Comparison of ENCODE assay signal across 2 cellular contexts in genomic region chr16:81878529-81878928, GRCh38.
A peak's percentile ranks its signal among the peaks of the same experiment; 100 is the strongest.
TF ChIP-seq lines count a peak whose summit lies in the region.

No MANE protein-coding gene starts in this region.

TF ChIP-seq in GM23338, 12 proteins besides CTCF, POLR2A, EP300 and RAD21:
- TF ChIP-seq STAT1 (IDR thresholded peaks at IDR 0.05; ENCODE audit: unreplicated experiment) (no peak), EZH2 (IDR thresholded peaks at IDR 0.05; ENCODE audit: low read depth, unreplicated experiment) (no peak), ZNF114 (CRISPR knock-in tag; IDR thresholded peaks at IDR 0.05) (no peak), NANOG (IDR thresholded peaks at IDR 0.05; ENCODE audit: borderline replicate concordance) (no peak), REST (IDR thresholded peaks at IDR 0.05; ENCODE audit: unreplicated experiment) (no peak), JUNB (IDR thresholded peaks at IDR 0.05; ENCODE audit: unreplicated experiment) (no peak), ZNF331 (CRISPR knock-in tag; IDR thresholded peaks at IDR 0.05; ENCODE audit: low read depth) (no peak), EZH2phosphoT487 (IDR thresholded peaks at IDR 0.05; ENCODE audit: unreplicated experiment) (no peak), CREB1 (CRISPR knock-in tag; IDR thresholded peaks at IDR 0.05; ENCODE audit: low read depth) (no peak), POLR2AphosphoS5 (IDR thresholded peaks at IDR 0.05; ENCODE audit: low read depth) (no peak)
- TF ChIP-seq, protein P1, sequence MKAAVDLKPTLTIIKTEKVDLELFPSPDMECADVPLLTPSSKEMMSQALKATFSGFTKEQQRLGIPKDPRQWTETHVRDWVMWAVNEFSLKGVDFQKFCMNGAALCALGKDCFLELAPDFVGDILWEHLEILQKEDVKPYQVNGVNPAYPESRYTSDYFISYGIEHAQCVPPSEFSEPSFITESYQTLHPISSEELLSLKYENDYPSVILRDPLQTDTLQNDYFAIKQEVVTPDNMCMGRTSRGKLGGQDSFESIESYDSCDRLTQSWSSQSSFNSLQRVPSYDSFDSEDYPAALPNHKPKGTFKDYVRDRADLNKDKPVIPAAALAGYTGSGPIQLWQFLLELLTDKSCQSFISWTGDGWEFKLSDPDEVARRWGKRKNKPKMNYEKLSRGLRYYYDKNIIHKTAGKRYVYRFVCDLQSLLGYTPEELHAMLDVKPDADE (IDR thresholded peaks at IDR 0.05), result no peak
- TF ChIP-seq, protein P2, sequence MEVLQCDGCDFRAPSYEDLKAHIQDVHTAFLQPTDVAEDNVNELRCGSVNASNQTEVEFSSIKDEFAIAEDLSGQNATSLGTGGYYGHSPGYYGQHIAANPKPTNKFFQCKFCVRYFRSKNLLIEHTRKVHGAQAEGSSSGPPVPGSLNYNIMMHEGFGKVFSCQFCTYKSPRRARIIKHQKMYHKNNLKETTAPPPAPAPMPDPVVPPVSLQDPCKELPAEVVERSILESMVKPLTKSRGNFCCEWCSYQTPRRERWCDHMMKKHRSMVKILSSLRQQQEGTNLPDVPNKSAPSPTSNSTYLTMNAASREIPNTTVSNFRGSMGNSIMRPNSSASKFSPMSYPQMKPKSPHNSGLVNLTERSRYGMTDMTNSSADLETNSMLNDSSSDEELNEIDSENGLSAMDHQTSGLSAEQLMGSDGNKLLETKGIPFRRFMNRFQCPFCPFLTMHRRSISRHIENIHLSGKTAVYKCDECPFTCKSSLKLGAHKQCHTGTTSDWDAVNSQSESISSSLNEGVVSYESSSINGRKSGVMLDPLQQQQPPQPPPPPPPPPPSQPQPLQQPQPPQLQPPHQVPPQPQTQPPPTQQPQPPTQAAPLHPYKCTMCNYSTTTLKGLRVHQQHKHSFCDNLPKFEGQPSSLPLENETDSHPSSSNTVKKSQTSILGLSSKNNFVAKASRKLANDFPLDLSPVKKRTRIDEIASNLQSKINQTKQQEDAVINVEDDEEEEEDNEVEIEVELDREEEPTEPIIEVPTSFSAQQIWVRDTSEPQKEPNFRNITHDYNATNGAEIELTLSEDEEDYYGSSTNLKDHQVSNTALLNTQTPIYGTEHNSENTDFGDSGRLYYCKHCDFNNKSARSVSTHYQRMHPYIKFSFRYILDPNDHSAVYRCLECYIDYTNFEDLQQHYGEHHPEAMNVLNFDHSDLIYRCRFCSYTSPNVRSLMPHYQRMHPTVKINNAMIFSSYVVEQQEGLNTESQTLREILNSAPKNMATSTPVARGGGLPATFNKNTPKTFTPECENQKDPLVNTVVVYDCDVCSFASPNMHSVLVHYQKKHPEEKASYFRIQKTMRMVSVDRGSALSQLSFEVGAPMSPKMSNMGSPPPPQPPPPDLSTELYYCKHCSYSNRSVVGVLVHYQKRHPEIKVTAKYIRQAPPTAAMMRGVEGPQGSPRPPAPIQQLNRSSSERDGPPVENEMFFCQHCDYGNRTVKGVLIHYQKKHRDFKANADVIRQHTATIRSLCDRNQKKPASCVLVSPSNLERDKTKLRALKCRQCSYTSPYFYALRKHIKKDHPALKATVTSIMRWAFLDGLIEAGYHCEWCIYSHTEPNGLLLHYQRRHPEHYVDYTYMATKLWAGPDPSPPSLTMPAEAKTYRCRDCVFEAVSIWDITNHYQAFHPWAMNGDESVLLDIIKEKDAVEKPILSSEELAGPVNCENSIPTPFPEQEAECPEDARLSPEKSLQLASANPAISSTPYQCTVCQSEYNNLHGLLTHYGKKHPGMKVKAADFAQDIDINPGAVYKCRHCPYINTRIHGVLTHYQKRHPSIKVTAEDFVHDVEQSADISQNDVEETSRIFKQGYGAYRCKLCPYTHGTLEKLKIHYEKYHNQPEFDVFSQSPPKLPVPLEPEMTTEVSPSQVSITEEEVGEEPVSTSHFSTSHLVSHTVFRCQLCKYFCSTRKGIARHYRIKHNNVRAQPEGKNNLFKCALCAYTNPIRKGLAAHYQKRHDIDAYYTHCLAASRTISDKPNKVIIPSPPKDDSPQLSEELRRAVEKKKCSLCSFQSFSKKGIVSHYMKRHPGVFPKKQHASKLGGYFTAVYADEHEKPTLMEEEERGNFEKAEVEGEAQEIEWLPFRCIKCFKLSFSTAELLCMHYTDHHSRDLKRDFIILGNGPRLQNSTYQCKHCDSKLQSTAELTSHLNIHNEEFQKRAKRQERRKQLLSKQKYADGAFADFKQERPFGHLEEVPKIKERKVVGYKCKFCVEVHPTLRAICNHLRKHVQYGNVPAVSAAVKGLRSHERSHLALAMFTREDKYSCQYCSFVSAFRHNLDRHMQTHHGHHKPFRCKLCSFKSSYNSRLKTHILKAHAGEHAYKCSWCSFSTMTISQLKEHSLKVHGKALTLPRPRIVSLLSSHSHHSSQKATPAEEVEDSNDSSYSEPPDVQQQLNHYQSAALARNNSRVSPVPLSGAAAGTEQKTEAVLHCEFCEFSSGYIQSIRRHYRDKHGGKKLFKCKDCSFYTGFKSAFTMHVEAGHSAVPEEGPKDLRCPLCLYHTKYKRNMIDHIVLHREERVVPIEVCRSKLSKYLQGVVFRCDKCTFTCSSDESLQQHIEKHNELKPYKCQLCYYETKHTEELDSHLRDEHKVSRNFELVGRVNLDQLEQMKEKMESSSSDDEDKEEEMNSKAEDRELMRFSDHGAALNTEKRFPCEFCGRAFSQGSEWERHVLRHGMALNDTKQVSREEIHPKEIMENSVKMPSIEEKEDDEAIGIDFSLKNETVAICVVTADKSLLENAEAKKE (CRISPR knock-in tag; IDR thresholded peaks at IDR 0.05), result no peak

TF ChIP-seq in K562, 482 proteins besides CTCF, POLR2A, EP300 and RAD21:
- TF ChIP-seq BHLHE40 (IDR thresholded peaks at IDR 0.05; ENCODE audit: low read length) (peak; percentile 53; the same call in 1 of the 2 replicates), ARHGAP35 (IDR thresholded peaks at IDR 0.05; ENCODE audit: partially characterized antibody) (no peak)
